ENCODE assay signal across 1 cellular context in the genomic region with DNA sequence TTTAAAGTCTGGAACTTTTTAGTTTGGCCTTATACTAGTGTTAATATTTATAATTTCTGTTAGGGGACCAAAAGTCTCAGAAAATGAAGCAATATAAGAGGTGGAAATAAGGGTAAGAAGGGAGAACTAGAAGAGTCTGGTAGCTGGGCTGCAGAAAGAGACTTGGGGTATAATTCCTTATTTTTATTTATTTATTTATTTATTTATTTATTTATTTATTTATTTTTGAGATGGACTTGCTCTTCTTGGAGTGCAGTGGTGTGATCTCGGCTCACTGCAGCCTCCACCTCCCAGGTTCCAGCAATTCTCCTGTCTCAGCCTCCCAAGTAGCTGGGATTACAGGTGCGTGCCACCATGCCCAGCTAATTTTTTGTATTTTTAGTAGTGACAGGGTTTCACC.
TF ChIP-seq lines count a peak whose summit lies in the region.

No MANE protein-coding gene starts in this region.

TF ChIP-seq in HEK293, 187 proteins besides CTCF, POLR2A, EP300 and RAD21 (continued from another document):
- TF ChIP-seq ZNF202 (tag by site-specific recombination; IDR thresholded peaks at IDR 0.05; ENCODE audit: borderline replicate concordance) (0 out of 2 replicates have a peak, but pooled peaks have one; percentile 26), ZNF558 (tag by site-specific recombination; IDR thresholded peaks at IDR 0.05) (peak; percentile 57; the same call in 1 of the 2 replicates), ZNF629 (tag by site-specific recombination; IDR thresholded peaks at IDR 0.05) (peak; percentile 40; the same call in 1 of the 2 replicates), ZNF791 (tag by site-specific recombination; IDR thresholded peaks at IDR 0.05) (peak; percentile 39; the same call in 1 of the 2 replicates), GLI2 (tag by site-specific recombination; IDR thresholded peaks at IDR 0.05; ENCODE audit: borderline replicate concordance, low read depth) (peak; percentile 24; the same call in 1 of the 2 replicates), ZNF510 (tag by site-specific recombination; IDR thresholded peaks at IDR 0.05; ENCODE audit: insufficient replicate concordance) (peak; percentile 60), ZNF140 (tag by site-specific recombination; IDR thresholded peaks at IDR 0.05) (peak; percentile 72; the same call in 1 of the 2 replicates)
- TF ChIP-seq, protein P1, sequence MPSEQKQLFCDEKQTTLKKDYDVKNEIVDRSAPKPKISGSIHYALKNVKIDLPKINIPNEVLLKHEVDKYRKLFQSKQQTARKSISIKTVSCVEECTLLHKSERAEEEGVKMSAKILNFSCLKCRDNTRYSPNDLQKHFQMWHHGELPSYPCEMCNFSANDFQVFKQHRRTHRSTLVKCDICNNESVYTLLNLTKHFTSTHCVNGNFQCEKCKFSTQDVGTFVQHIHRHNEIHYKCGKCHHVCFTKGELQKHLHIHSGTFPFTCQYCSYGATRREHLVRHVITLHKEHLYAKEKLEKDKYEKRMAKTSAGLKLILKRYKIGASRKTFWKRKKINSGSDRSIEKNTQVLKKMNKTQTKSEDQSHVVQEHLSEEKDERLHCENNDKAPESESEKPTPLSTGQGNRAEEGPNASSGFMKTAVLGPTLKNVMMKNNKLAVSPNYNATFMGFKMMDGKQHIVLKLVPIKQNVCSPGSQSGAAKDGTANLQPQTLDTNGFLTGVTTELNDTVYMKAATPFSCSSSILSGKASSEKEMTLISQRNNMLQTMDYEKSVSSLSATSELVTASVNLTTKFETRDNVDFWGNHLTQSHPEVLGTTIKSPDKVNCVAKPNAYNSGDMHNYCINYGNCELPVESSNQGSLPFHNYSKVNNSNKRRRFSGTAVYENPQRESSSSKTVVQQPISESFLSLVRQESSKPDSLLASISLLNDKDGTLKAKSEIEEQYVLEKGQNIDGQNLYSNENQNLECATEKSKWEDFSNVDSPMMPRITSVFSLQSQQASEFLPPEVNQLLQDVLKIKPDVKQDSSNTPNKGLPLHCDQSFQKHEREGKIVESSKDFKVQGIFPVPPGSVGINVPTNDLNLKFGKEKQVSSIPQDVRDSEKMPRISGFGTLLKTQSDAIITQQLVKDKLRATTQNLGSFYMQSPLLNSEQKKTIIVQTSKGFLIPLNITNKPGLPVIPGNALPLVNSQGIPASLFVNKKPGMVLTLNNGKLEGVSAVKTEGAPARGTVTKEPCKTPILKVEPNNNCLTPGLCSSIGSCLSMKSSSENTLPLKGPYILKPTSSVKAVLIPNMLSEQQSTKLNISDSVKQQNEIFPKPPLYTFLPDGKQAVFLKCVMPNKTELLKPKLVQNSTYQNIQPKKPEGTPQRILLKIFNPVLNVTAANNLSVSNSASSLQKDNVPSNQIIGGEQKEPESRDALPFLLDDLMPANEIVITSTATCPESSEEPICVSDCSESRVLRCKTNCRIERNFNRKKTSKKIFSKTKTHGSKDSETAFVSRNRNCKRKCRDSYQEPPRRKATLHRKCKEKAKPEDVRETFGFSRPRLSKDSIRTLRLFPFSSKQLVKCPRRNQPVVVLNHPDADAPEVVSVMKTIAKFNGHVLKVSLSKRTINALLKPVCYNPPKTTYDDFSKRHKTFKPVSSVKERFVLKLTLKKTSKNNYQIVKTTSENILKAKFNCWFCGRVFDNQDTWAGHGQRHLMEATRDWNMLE (tag by site-specific recombination; conservative IDR thresholded peaks at IDR 0.05; ENCODE audit: low read depth), result peak; percentile 89
